In the genomic region with DNA sequence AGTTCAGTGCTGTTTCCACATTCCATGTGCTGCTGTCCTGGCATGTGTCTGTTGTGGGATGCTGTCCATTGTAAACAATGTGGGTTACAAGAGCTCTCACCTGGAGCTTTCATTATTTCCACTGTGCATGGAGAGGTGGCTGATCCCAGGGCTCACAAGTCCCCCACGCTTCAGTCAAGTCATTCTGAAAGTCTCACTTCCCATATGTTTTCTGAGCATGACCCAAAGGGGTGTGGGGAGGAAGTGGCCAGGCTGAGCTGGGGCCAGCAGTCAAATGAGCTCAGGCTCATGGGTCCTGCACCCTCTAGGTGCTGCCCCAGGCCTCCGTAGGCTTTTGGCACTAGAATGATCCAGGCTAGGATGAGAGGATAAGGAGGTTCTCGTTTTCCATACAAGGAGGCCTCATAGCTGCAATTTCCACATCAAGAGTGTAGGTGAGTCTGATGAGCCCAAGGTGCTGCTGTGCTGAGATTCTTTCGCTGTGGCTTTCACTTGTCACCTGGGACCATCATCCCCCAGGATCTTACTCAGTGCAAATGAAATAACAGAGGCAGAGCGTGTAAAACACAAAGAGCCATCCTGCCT, we compare ENCODE assay signal across 8 cellular contexts. TPM values are rescaled to one million over a fixed set of nuclear protein-coding genes. Genes with fewer than 3 reads are reported as not detected.
DNase-seq lines count a peak whose midpoint lies in the region; ATAC-seq, FAIRE-seq and TF ChIP-seq lines count a peak whose summit lies in the region.

No MANE protein-coding gene starts in this region.

- POLR2A ChIA-PET in WTC11 (lab: Charles Lee): no interaction called here

- CTCF ChIA-PET in WTC11 (lab: Charles Lee): interaction anchor here (0.9 to 1.2 kb wide), 4 partner anchors 22 to 109 kb away, joined by 4 to 7 read pairs (median 4); a partner anchor contains a TSS

- ATAC-seq in GM18868 (IDR thresholded peaks at IDR 0.05; ENCODE audit: unreplicated experiment): peak; percentile 79
- peak; percentile 81 for ATAC-seq in GM21786 (IDR thresholded peaks at IDR 0.05; ENCODE audit: unreplicated experiment)
- peak; percentile 65 for ATAC-seq in left ventricle myocardium superior
- ATAC-seq in WTC11: no peak

- H3K27me3 Mint-ChIP-seq in WTC11 (ENCODE audit: low read depth): no peaks in the 10 kb centered on the region

- H3K4me1 Mint-ChIP-seq in WTC11: peaks cover 34% of the 10 kb centered on the region

- no peak for TF ChIP-seq CTCF in WTC11 (IDR thresholded peaks at IDR 0.05)

- no peak overlapping the region for H3K27ac Mint-ChIP-seq in WTC11

- TF ChIP-seq POLR2A in H54 (IDR thresholded peaks at IDR 0.05; ENCODE audit: low read depth, low read length): no peak

- DNase-seq in NAMALWA (ENCODE audit: low spot score): peak; percentile 51
- peak; percentile 51 for DNase-seq in left ventricle myocardium superior
- no peak for DNase-seq in ureter (ENCODE audit: low spot score)
- no peak for DNase-seq in H54 (ENCODE audit: insufficient read length, low spot score)
- DNase-seq in GDM1 (lab: John Stamatoyannopoulos, UW): no peak
- DNase-seq in WTC11 (ENCODE audit: low spot score): no peak

- H3K36me3 Mint-ChIP-seq in WTC11: no peaks in the 10 kb centered on the region

- no peak overlapping the region for H3K4me3 Mint-ChIP-seq in WTC11

- FAIRE-seq in H54 (lab: Jason Lieb, UNC): no peak

- intact Hi-C loops in left ventricle myocardium superior (cut with micrococcal nuclease): no loop called here

- H3K9me3 Mint-ChIP-seq in WTC11: no peaks in the 10 kb centered on the region

TF ChIP-seq in WTC11, 78 proteins besides CTCF, POLR2A, EP300 and RAD21 (continues in another document):
- TF ChIP-seq GABPB1 (CRISPR knock-in tag; IDR thresholded peaks at IDR 0.05): no peak
- TF ChIP-seq IRF2 (CRISPR knock-in tag; IDR thresholded peaks at IDR 0.05; ENCODE audit: borderline replicate concordance, low read depth): no peak
- TF ChIP-seq ZNF317 (CRISPR knock-in tag; IDR thresholded peaks at IDR 0.05; ENCODE audit: borderline replicate concordance, low read depth): no peak
- TF ChIP-seq, protein P1, sequence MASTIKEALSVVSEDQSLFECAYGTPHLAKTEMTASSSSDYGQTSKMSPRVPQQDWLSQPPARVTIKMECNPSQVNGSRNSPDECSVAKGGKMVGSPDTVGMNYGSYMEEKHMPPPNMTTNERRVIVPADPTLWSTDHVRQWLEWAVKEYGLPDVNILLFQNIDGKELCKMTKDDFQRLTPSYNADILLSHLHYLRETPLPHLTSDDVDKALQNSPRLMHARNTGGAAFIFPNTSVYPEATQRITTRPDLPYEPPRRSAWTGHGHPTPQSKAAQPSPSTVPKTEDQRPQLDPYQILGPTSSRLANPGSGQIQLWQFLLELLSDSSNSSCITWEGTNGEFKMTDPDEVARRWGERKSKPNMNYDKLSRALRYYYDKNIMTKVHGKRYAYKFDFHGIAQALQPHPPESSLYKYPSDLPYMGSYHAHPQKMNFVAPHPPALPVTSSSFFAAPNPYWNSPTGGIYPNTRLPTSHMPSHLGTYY (CRISPR knock-in tag; IDR thresholded peaks at IDR 0.05): no peak
- TF ChIP-seq, protein P2, sequence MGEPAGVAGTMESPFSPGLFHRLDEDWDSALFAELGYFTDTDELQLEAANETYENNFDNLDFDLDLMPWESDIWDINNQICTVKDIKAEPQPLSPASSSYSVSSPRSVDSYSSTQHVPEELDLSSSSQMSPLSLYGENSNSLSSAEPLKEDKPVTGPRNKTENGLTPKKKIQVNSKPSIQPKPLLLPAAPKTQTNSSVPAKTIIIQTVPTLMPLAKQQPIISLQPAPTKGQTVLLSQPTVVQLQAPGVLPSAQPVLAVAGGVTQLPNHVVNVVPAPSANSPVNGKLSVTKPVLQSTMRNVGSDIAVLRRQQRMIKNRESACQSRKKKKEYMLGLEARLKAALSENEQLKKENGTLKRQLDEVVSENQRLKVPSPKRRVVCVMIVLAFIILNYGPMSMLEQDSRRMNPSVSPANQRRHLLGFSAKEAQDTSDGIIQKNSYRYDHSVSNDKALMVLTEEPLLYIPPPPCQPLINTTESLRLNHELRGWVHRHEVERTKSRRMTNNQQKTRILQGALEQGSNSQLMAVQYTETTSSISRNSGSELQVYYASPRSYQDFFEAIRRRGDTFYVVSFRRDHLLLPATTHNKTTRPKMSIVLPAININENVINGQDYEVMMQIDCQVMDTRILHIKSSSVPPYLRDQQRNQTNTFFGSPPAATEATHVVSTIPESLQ (CRISPR knock-in tag; IDR thresholded peaks at IDR 0.05): no peak
- TF ChIP-seq ATF1 (CRISPR knock-in tag; IDR thresholded peaks at IDR 0.05): no peak
- TF ChIP-seq CREM (CRISPR knock-in tag; IDR thresholded peaks at IDR 0.05): no peak
- no peak for TF ChIP-seq NFATC4 (CRISPR knock-in tag; IDR thresholded peaks at IDR 0.05)
- TF ChIP-seq, protein P3, sequence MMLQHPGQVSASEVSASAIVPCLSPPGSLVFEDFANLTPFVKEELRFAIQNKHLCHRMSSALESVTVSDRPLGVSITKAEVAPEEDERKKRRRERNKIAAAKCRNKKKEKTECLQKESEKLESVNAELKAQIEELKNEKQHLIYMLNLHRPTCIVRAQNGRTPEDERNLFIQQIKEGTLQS (CRISPR knock-in tag; conservative IDR thresholded peaks at IDR 0.05): no peak
- TF ChIP-seq, protein P4, sequence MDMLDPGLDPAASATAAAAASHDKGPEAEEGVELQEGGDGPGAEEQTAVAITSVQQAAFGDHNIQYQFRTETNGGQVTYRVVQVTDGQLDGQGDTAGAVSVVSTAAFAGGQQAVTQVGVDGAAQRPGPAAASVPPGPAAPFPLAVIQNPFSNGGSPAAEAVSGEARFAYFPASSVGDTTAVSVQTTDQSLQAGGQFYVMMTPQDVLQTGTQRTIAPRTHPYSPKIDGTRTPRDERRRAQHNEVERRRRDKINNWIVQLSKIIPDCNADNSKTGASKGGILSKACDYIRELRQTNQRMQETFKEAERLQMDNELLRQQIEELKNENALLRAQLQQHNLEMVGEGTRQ (CRISPR knock-in tag; IDR thresholded peaks at IDR 0.05): no peak
- TF ChIP-seq ZNF232 (CRISPR knock-in tag; IDR thresholded peaks at IDR 0.05): no peak
- TF ChIP-seq, protein P5, sequence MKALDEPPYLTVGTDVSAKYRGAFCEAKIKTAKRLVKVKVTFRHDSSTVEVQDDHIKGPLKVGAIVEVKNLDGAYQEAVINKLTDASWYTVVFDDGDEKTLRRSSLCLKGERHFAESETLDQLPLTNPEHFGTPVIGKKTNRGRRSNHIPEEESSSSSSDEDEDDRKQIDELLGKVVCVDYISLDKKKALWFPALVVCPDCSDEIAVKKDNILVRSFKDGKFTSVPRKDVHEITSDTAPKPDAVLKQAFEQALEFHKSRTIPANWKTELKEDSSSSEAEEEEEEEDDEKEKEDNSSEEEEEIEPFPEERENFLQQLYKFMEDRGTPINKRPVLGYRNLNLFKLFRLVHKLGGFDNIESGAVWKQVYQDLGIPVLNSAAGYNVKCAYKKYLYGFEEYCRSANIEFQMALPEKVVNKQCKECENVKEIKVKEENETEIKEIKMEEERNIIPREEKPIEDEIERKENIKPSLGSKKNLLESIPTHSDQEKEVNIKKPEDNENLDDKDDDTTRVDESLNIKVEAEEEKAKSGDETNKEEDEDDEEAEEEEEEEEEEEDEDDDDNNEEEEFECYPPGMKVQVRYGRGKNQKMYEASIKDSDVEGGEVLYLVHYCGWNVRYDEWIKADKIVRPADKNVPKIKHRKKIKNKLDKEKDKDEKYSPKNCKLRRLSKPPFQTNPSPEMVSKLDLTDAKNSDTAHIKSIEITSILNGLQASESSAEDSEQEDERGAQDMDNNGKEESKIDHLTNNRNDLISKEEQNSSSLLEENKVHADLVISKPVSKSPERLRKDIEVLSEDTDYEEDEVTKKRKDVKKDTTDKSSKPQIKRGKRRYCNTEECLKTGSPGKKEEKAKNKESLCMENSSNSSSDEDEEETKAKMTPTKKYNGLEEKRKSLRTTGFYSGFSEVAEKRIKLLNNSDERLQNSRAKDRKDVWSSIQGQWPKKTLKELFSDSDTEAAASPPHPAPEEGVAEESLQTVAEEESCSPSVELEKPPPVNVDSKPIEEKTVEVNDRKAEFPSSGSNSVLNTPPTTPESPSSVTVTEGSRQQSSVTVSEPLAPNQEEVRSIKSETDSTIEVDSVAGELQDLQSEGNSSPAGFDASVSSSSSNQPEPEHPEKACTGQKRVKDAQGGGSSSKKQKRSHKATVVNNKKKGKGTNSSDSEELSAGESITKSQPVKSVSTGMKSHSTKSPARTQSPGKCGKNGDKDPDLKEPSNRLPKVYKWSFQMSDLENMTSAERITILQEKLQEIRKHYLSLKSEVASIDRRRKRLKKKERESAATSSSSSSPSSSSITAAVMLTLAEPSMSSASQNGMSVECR (CRISPR knock-in tag; IDR thresholded peaks at IDR 0.05; ENCODE audit: borderline replicate concordance): no peak
- no peak for TF ChIP-seq TEAD4 (CRISPR knock-in tag; IDR thresholded peaks at IDR 0.05)
- no peak for TF ChIP-seq NFE2L1 (CRISPR knock-in tag; IDR thresholded peaks at IDR 0.05)
- no peak for TF ChIP-seq ZNF121 (CRISPR knock-in tag; IDR thresholded peaks at IDR 0.05)
- TF ChIP-seq, protein P6, sequence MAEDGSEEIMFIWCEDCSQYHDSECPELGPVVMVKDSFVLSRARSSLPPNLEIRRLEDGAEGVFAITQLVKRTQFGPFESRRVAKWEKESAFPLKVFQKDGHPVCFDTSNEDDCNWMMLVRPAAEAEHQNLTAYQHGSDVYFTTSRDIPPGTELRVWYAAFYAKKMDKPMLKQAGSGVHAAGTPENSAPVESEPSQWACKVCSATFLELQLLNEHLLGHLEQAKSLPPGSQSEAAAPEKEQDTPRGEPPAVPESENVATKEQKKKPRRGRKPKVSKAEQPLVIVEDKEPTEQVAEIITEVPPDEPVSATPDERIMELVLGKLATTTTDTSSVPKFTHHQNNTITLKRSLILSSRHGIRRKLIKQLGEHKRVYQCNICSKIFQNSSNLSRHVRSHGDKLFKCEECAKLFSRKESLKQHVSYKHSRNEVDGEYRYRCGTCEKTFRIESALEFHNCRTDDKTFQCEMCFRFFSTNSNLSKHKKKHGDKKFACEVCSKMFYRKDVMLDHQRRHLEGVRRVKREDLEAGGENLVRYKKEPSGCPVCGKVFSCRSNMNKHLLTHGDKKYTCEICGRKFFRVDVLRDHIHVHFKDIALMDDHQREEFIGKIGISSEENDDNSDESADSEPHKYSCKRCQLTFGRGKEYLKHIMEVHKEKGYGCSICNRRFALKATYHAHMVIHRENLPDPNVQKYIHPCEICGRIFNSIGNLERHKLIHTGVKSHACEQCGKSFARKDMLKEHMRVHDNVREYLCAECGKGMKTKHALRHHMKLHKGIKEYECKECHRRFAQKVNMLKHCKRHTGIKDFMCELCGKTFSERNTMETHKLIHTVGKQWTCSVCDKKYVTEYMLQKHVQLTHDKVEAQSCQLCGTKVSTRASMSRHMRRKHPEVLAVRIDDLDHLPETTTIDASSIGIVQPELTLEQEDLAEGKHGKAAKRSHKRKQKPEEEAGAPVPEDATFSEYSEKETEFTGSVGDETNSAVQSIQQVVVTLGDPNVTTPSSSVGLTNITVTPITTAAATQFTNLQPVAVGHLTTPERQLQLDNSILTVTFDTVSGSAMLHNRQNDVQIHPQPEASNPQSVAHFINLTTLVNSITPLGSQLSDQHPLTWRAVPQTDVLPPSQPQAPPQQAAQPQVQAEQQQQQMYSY (CRISPR knock-in tag; IDR thresholded peaks at IDR 0.05): no peak
- no peak for TF ChIP-seq JAZF1 (CRISPR knock-in tag; IDR thresholded peaks at IDR 0.05)

RNA-seq across cellular contexts. Expression of a gene that starts 22.0 kb away (rescaled TPM):
- total RNA-seq in left ventricle myocardium superior (1.8 TPM), ureter (17.5 TPM), WTC11 (2021) (6.3 to 7.2 TPM (median 6.8 TPM) in 3 replicates)

Comparison
In these comparisons a context has a peak if more than half of its experiments do, and no peak if none do; other contexts are left out.
1. DNase-seq: peak in NAMALWA (single experiment) and left ventricle myocardium superior (single experiment); none in ureter (single experiment), H54 (single experiment), GDM1 (single experiment) and WTC11 (single experiment).